15 cellular contexts compared by ENCODE assay signal in the genomic region with DNA sequence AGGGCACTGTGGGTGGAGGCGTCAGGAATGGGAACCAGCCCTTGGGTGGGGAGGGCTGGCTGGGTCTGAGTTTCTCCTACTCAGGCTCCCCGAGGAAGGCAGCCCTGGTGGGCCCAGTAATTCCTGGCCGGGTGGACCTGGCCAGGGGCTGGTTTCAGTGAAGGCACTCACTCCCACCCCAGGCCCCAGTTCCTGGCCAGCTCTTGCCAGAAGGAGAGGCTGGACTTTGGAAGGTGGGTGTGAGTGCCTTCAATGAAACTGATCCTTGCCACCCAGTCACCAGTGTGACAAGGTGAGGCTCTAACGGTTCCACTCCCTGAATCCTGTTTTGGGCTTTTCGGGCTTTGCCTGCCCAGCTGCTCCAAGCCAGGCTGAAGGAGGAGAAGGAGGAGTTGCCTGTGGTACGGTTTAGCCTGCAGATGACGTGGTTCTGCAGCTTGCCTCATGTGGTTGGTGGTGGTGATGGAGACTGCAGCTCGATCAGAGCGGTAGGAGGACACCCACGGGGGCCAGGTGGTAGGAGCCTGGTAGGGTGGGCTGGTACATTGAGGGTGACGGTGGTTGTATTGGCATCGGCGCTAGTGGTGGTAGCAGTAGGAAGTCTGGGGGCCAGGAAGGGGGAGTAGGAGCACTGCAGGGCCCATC. TPM values are rescaled to one million over a fixed set of nuclear protein-coding genes. Genes with fewer than 3 reads are reported as not detected.
"Had no signal": no experiment of that assay in that cellular context is flagged by ENCODE, and none has a peak within 500 bp of the region (broad histone marks: within the 10 kb centered on the region; RNA-seq: fewer than 3 reads in every experiment).

No MANE protein-coding gene starts in this region.

RNA-seq across cellular contexts. Expression of gene SPATA31C2, which starts 23.2 kb away (rescaled TPM):
- total RNA-seq: activated B cell treated with CpG ODN at 0.5 μM for 24 hours; activated CD4-positive, alpha-beta memory T cell treated with anti-CD3 and anti-CD28 coated beads for 36 hours; activated CD8-positive, alpha-beta memory T cell treated with anti-CD3 and anti-CD28 coated beads, Interleukin-2, amount 10 ng/mL, durations not matched to agents 7 days and 5 days; activated CD8-positive, alpha-beta T cell treated with anti-CD3 and anti-CD28 coated beads, Interleukin-2, amount 10 ng/mL, durations not matched to agents 7 days and 5 days; activated naive CD4-positive, alpha-beta T cell treated with anti-CD3 and anti-CD28 coated beads for 36 hours; activated T-helper 2 cell treated with anti-CD3 and anti-CD28 coated beads, Interferon-gamma antibody, Interleukin-2, Interleukin-4, amounts not matched to agents 10 μg/mL and 5 μg/mL and 100 μg/mL, durations not matched to agents 14 hours and 24 hours and 36 hours; adrenal gland; aorta; body of pancreas; chondrocyte; dermis microvascular lymphatic vessel endothelial cell; esophagus muscularis mucosa; gastroesophageal sphincter; glomerular endothelial cell; T-helper 17 cell had no signal
- polyA plus RNA-seq: adrenal gland, aorta had no signal
